8 cellular contexts compared by ENCODE assay signal in the genomic region with DNA sequence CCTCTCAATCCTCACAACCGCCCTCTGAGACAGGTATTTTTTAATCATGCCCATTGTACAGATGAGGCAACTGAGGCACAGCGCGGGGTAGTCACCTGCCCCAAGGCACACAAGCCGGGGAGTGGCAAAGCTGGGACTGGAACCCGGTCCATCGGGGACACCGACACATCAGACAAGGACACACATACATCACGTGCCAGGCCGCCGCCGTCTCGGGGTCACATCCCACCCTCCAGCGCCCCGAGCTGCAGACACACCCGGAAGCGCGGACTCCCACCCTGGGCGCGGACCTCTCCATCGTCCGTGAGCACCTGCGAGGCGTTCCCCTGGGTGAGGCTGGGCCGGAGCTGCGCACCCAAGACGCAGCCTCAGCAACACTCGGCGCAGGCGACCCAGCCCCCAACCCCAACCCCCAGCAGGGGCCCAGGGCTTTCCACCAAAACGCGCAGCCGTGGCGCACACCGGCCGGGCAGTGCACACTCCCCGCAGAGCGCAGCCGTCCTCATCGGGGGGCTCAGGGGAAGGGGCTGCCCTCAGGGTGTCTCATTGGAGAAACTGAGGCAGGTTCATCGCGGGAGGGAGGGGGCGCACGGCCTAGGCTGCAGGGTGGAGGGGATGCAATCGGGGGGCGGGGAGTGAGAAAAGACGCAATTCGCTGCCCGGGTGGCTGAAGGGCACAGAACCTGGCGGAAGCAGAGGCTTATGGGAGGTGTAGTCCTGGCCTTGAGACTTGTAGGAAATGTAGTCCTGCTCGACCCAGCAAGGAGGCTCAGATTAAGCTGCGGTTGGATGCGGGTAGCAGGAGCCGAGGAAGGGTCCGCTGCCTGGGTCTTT. TPM values are rescaled to one million over a fixed set of nuclear protein-coding genes. Genes with fewer than 3 reads are reported as not detected.
A peak's percentile ranks its signal among the peaks of the same experiment; 100 is the strongest.
DNase-seq lines count a peak whose midpoint lies in the region; ATAC-seq lines count a peak whose summit lies in the region.

No MANE protein-coding gene starts in this region.

- CTCF ChIA-PET in activated CD8-positive, alpha-beta memory T cell treated with anti-CD3 and anti-CD28 coated beads, Interleukin-2, amount 10 ng/mL, durations not matched to agents 7 days and 5 days (lab: Charles Lee): interaction anchor here (0.9 to 3.6 kb wide), 6 partner anchors 9 to 329 kb away, joined by 3 to 13 read pairs (median 4); no protein-coding TSS in a partner anchor

- peaks cover 19% of the 10 kb centered on the region for H3K4me1 ChIP-seq in mononuclear cell (ENCODE audit: insufficient read depth, low read length)

- no peak overlapping the region for H3K4me3 Mint-ChIP-seq in activated CD8-positive, alpha-beta memory T cell treated with anti-CD3 and anti-CD28 coated beads, Interleukin-2, amount 10 ng/mL, durations not matched to agents 7 days and 5 days
- no peak overlapping the region for H3K4me3 Mint-ChIP-seq in stimulated activated effector memory CD8-positive, alpha-beta T cell treated with anti-CD3 and anti-CD28 coated beads, Interleukin-12 subunit alpha, Interleukin-12 subunit beta, amount 100 ng/mL, for 72 hours

- peaks cover 18% of the 10 kb centered on the region for H3K27me3 ChIP-seq in mononuclear cell (ENCODE audit: insufficient read depth, low read length)

- H3K36me3 Mint-ChIP-seq in activated CD8-positive, alpha-beta memory T cell treated with anti-CD3 and anti-CD28 coated beads, Interleukin-2, amount 10 ng/mL, durations not matched to agents 7 days and 5 days: no peaks in the 10 kb centered on the region
- H3K36me3 Mint-ChIP-seq in stimulated activated effector memory CD8-positive, alpha-beta T cell treated with anti-CD3 and anti-CD28 coated beads, Interleukin-12 subunit alpha, Interleukin-12 subunit beta, amount 100 ng/mL, for 72 hours: no peaks in the 10 kb centered on the region

- no peaks in the 10 kb centered on the region for H3K9me3 Mint-ChIP-seq in activated CD8-positive, alpha-beta memory T cell treated with anti-CD3 and anti-CD28 coated beads, Interleukin-2, amount 10 ng/mL, durations not matched to agents 7 days and 5 days (ENCODE audit: low read depth)
- H3K9me3 Mint-ChIP-seq in stimulated activated effector memory CD8-positive, alpha-beta T cell treated with anti-CD3 and anti-CD28 coated beads, Interleukin-12 subunit alpha, Interleukin-12 subunit beta, amount 100 ng/mL, for 72 hours: no peaks in the 10 kb centered on the region

- no peaks in the 10 kb centered on the region for H3K27me3 Mint-ChIP-seq in activated CD8-positive, alpha-beta memory T cell treated with anti-CD3 and anti-CD28 coated beads, Interleukin-2, amount 10 ng/mL, durations not matched to agents 7 days and 5 days

- H3K9me3 ChIP-seq in mononuclear cell (ENCODE audit: low read depth, low read length): no peaks in the 10 kb centered on the region

- H3K27ac Mint-ChIP-seq in activated CD8-positive, alpha-beta memory T cell treated with anti-CD3 and anti-CD28 coated beads, Interleukin-2, amount 10 ng/mL, durations not matched to agents 7 days and 5 days: no peak overlapping the region
- H3K27ac Mint-ChIP-seq in stimulated activated effector memory CD8-positive, alpha-beta T cell treated with anti-CD3 and anti-CD28 coated beads, Interleukin-12 subunit alpha, Interleukin-12 subunit beta, amount 100 ng/mL, for 72 hours: peak overlapping the region; percentile 19

- H3K4me1 Mint-ChIP-seq in activated CD8-positive, alpha-beta memory T cell treated with anti-CD3 and anti-CD28 coated beads, Interleukin-2, amount 10 ng/mL, durations not matched to agents 7 days and 5 days: peaks cover 21% of the 10 kb centered on the region
- H3K4me1 Mint-ChIP-seq in stimulated activated effector memory CD8-positive, alpha-beta T cell treated with anti-CD3 and anti-CD28 coated beads, Interleukin-12 subunit alpha, Interleukin-12 subunit beta, amount 100 ng/mL, for 72 hours: peaks cover 21% of the 10 kb centered on the region

- peak; percentile 81 for ATAC-seq in activated CD8-positive, alpha-beta memory T cell treated with anti-CD3 and anti-CD28 coated beads, Interleukin-2, amount 10 ng/mL, durations not matched to agents 7 days and 5 days
- peak; percentile 82 for ATAC-seq in stimulated activated effector memory CD8-positive, alpha-beta T cell treated with anti-CD3 and anti-CD28 coated beads, Interleukin-12 subunit alpha, Interleukin-12 subunit beta, amount 100 ng/mL, for 72 hours
- no peak for ATAC-seq in HG03159 (IDR thresholded peaks at IDR 0.05; ENCODE audit: unreplicated experiment)

- H3K4me3 ChIP-seq in mononuclear cell (ENCODE audit: low read length): peak overlapping the region; percentile 48

- DNase-seq in DMS53 (lab: John Stamatoyannopoulos, UW) (peak; percentile 96), HK-2 (ENCODE audit: unreplicated experiment) (peak; percentile 56), NOMO-1 (lab: John Stamatoyannopoulos, UW; ENCODE audit: unreplicated experiment in 2 of 2) (peak; percentile 73 to 79), epidermal melanocyte (ENCODE audit: insufficient read length, low spot score) (peak; percentile 92)
- peak; percentile 88 for DNase-seq in activated CD8-positive, alpha-beta memory T cell treated with anti-CD3 and anti-CD28 coated beads, Interleukin-2, amount 10 ng/mL, durations not matched to agents 7 days and 5 days
- peak in 1 of 2 donors; percentile 82 for DNase-seq in stimulated activated effector memory CD8-positive, alpha-beta T cell treated with anti-CD3 and anti-CD28 coated beads, Interleukin-12 subunit alpha, Interleukin-12 subunit beta, amount 100 ng/mL, for 72 hours (ENCODE audit: low spot score in 2 of 2)

RNA-seq across cellular contexts. Expression of a gene that starts 1.9 kb away (rescaled TPM):
- 1 to 10 TPM; 3.5 to 5.3 TPM for total RNA-seq in activated CD8-positive, alpha-beta memory T cell treated with anti-CD3 and anti-CD28 coated beads, Interleukin-2, amount 10 ng/mL, durations not matched to agents 7 days and 5 days
- 1.5 TPM for total RNA-seq in mononuclear cell

RNA-seq across cellular contexts. Expression of a gene that starts 38.5 kb away (rescaled TPM):
- total RNA-seq in activated CD8-positive, alpha-beta memory T cell treated with anti-CD3 and anti-CD28 coated beads, Interleukin-2, amount 10 ng/mL, durations not matched to agents 7 days and 5 days: not detected
- not detected for total RNA-seq in mononuclear cell

RNA-seq across cellular contexts. Expression of a gene that starts 44.3 kb away (rescaled TPM):
- 10 to 100 TPM; 42.5 to 47.8 TPM for total RNA-seq in activated CD8-positive, alpha-beta memory T cell treated with anti-CD3 and anti-CD28 coated beads, Interleukin-2, amount 10 ng/mL, durations not matched to agents 7 days and 5 days
- 14.9 TPM for total RNA-seq in mononuclear cell

RNA-seq across cellular contexts. Expression of a gene that starts 58.1 kb away (rescaled TPM):
- 1 to 10 TPM in 1 of 2 experiments, under 1 TPM in 1; 0.85 to 1.5 TPM for total RNA-seq in activated CD8-positive, alpha-beta memory T cell treated with anti-CD3 and anti-CD28 coated beads, Interleukin-2, amount 10 ng/mL, durations not matched to agents 7 days and 5 days
- 1.7 TPM for total RNA-seq in mononuclear cell
